Comparison of ENCODE assay signal across 30 cellular contexts in the genomic region with DNA sequence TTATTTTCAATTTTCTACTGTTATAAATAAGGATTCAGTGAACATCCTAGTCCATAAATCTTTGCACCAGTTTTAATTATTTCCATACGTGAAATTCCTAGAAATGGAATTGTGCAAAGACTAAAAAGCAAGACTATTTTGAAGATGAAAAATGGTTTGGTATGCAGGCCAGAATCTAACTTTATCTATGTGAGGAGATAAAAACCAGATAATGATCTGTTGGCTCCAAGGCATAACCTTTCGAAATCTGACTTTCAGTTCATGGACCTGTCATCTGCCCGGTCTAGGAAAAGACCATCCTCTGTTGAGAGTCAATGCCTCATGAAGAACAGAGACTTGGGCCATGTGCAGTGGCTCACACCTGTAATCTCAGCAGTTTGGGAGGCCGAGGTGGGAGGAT.
"Had no signal": no experiment of that assay in that cellular context is flagged by ENCODE, and none has a peak within 500 bp of the region (broad histone marks: within the 10 kb centered on the region; RNA-seq: fewer than 3 reads in every experiment).

No MANE protein-coding gene starts in this region.

- DNase-seq: activated CD4-positive, alpha-beta T cell treated with anti-CD3 and anti-CD28 coated beads, Interleukin-2, amount 10 ng/mL, durations not matched to agents 24 days and 14 days; activated CD4-positive, alpha-beta T cell treated with anti-CD3 and anti-CD28 coated beads, Interleukin-2, amount 50 U/mL, for 4 hours; activated CD8-positive, alpha-beta T cell treated with anti-CD3 and anti-CD28 coated beads for 36 hours; activated effector memory CD4-positive, alpha-beta T cell treated with anti-CD3 and anti-CD28 coated beads, Interleukin-2, amount 50 U/mL, for 16 hours; activated naive CD4-positive, alpha-beta T cell; activated naive CD4-positive, alpha-beta T cell treated with anti-CD3 and anti-CD28 coated beads, Interleukin-2, amount 50 U/mL, for 16 hours; activated naive CD8-positive, alpha-beta T cell treated with anti-CD3 and anti-CD28 coated beads, Interleukin-2, amount 10 ng/mL, durations not matched to agents 7 days and 5 days; activated T-cell treated with anti-CD3 and anti-CD28 coated beads, Interleukin-2, amount 50 U/mL, for 1 hour; activated T-cell treated with anti-CD3 and anti-CD28 coated beads, Interleukin-2, amount 50 U/mL, for 72 hours; brain microvascular endothelial cell; central memory CD4-positive, alpha-beta T cell; Kasumi-1; KG1; MG63; NCI-H1092; NCI-H1436 treated with DMSO at 0.1 percent for 48 hours; NCI-H1694 treated with DMSO at 0.1 percent for 48 hours; NCI-H2029; NCI-H345; NCI-H510A; NCI-H526; NCI-H748 treated with DMSO at 0.1 percent for 48 hours; NK-92 treated with Interleukin-12 subunit alpha and Interleukin-12 subunit beta, amount 100 ng/mL, for 24 hours; PC-3; Peyer's patch; SIG-M5 had no signal

- H3K27ac Mint-ChIP-seq: activated CD4-positive, alpha-beta T cell treated with anti-CD3 and anti-CD28 coated beads, Interleukin-2, amount 10 ng/mL, durations not matched to agents 24 days and 14 days; activated CD8-positive, alpha-beta T cell treated with anti-CD3 and anti-CD28 coated beads for 36 hours; activated naive CD8-positive, alpha-beta T cell treated with anti-CD3 and anti-CD28 coated beads, Interleukin-2, amount 10 ng/mL, durations not matched to agents 7 days and 5 days; activated T-cell treated with anti-CD3 and anti-CD28 coated beads, Interleukin-2, amount 50 U/mL, for 72 hours; activated T-helper 17 cell treated with anti-CD3 and anti-CD28 coated beads, Interleukin-2, amount 50 U/mL, for 72 hours; T-helper 1 cell treated with Interleukin-12 subunit alpha and Interleukin-12 subunit beta and Interleukin-4 antibody, amounts not matched to agents 30 μg/mL and 1 μg/mL, for 36 hours; T-helper 2 cell treated with Interferon-gamma antibody and Interleukin-4, amounts not matched to agents 5 μg/mL and 100 μg/mL, for 36 hours had no signal

- H3K9me3 Mint-ChIP-seq: T-helper 1 cell treated with Interleukin-12 subunit alpha and Interleukin-12 subunit beta and Interleukin-4 antibody, amounts not matched to agents 30 μg/mL and 1 μg/mL, for 36 hours; T-helper 2 cell treated with Interferon-gamma antibody and Interleukin-4, amounts not matched to agents 5 μg/mL and 100 μg/mL, for 36 hours had no signal

- H3K27me3 Mint-ChIP-seq: activated CD4-positive, alpha-beta T cell treated with anti-CD3 and anti-CD28 coated beads, Interleukin-2, amount 10 ng/mL, durations not matched to agents 24 days and 14 days had no signal

- H3K4me3 ChIP-seq: MG63, Peyer's patch had no signal

- H3K4me3 Mint-ChIP-seq: activated CD4-positive, alpha-beta T cell treated with anti-CD3 and anti-CD28 coated beads, Interleukin-2, amount 10 ng/mL, durations not matched to agents 24 days and 14 days; activated CD8-positive, alpha-beta T cell treated with anti-CD3 and anti-CD28 coated beads for 36 hours; activated naive CD8-positive, alpha-beta T cell treated with anti-CD3 and anti-CD28 coated beads, Interleukin-2, amount 10 ng/mL, durations not matched to agents 7 days and 5 days; activated T-cell treated with anti-CD3 and anti-CD28 coated beads, Interleukin-2, amount 50 U/mL, for 72 hours; activated T-helper 17 cell treated with anti-CD3 and anti-CD28 coated beads, Interleukin-2, amount 50 U/mL, for 72 hours; T-helper 1 cell treated with Interleukin-12 subunit alpha and Interleukin-12 subunit beta and Interleukin-4 antibody, amounts not matched to agents 30 μg/mL and 1 μg/mL, for 36 hours; T-helper 2 cell treated with Interferon-gamma antibody and Interleukin-4, amounts not matched to agents 5 μg/mL and 100 μg/mL, for 36 hours had no signal

- H3K4me1 Mint-ChIP-seq: activated CD4-positive, alpha-beta T cell treated with anti-CD3 and anti-CD28 coated beads, Interleukin-2, amount 10 ng/mL, durations not matched to agents 24 days and 14 days; activated naive CD8-positive, alpha-beta T cell treated with anti-CD3 and anti-CD28 coated beads, Interleukin-2, amount 10 ng/mL, durations not matched to agents 7 days and 5 days; activated T-helper 17 cell treated with anti-CD3 and anti-CD28 coated beads, Interleukin-2, amount 50 U/mL, for 72 hours had no signal

- H3K36me3 Mint-ChIP-seq: activated naive CD8-positive, alpha-beta T cell treated with anti-CD3 and anti-CD28 coated beads, Interleukin-2, amount 10 ng/mL, durations not matched to agents 7 days and 5 days had no signal

- ATAC-seq: activated CD8-positive, alpha-beta T cell treated with anti-CD3 and anti-CD28 coated beads for 36 hours; activated T-cell treated with anti-CD3 and anti-CD28 coated beads, Interleukin-2, amount 50 U/mL, for 72 hours; activated T-helper 17 cell treated with anti-CD3 and anti-CD28 coated beads, Interleukin-2, amount 50 U/mL, for 72 hours; PC-3; Right ventricle myocardium inferior had no signal
